ENCODE assay signal across 1 cellular context in genomic region chr9:129610473-129611301, GRCh38.
TF ChIP-seq lines count a peak whose summit lies in the region.

No MANE protein-coding gene starts in this region.

TF ChIP-seq in HepG2, 621 proteins besides CTCF, POLR2A, EP300 and RAD21 (continued from another document and continues in another):
- TF ChIP-seq, protein P1, sequence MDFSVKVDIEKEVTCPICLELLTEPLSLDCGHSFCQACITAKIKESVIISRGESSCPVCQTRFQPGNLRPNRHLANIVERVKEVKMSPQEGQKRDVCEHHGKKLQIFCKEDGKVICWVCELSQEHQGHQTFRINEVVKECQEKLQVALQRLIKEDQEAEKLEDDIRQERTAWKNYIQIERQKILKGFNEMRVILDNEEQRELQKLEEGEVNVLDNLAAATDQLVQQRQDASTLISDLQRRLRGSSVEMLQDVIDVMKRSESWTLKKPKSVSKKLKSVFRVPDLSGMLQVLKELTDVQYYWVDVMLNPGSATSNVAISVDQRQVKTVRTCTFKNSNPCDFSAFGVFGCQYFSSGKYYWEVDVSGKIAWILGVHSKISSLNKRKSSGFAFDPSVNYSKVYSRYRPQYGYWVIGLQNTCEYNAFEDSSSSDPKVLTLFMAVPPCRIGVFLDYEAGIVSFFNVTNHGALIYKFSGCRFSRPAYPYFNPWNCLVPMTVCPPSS (IDR thresholded peaks at IDR 0.05), result no peak
- TF ChIP-seq NFYB (CRISPR knock-in tag; IDR thresholded peaks at IDR 0.05), result no peak
- TF ChIP-seq SOX6 (IDR thresholded peaks at IDR 0.05), result no peak
- TF ChIP-seq SOX6 (CRISPR knock-in tag; IDR thresholded peaks at IDR 0.05), result 0 out of 2 replicates have a peak, but pooled peaks have one; percentile 28
- peak; percentile 76; the same call in 1 of the 2 replicates for TF ChIP-seq ZSCAN25 (CRISPR knock-in tag; IDR thresholded peaks at IDR 0.05)
- TF ChIP-seq TSC22D2 (CRISPR knock-in tag; IDR thresholded peaks at IDR 0.05; ENCODE audit: borderline replicate concordance), result no peak
- TF ChIP-seq ZNF562 (CRISPR knock-in tag; IDR thresholded peaks at IDR 0.05; ENCODE audit: borderline replicate concordance), result no peak
- no peak for TF ChIP-seq JUN (CRISPR knock-in tag; IDR thresholded peaks at IDR 0.05)
- TF ChIP-seq BRCA1 (CRISPR knock-in tag; IDR thresholded peaks at IDR 0.05), result no peak
- TF ChIP-seq ZNF121 (CRISPR knock-in tag; IDR thresholded peaks at IDR 0.05), result no peak
- TF ChIP-seq ZNF616 (CRISPR knock-in tag; IDR thresholded peaks at IDR 0.05; ENCODE audit: low read depth), result no peak
- peak; percentile 99 for TF ChIP-seq ZNF142 (CRISPR knock-in tag; IDR thresholded peaks at IDR 0.05)
- no peak for TF ChIP-seq TFAP4 (IDR thresholded peaks at IDR 0.05; ENCODE audit: borderline replicate concordance, low read depth)
- TF ChIP-seq MEIS2 (CRISPR knock-in tag; IDR thresholded peaks at IDR 0.05), result 0 out of 2 replicates have a peak, but pooled peaks have one; percentile 58
- TF ChIP-seq ZFP37 (CRISPR knock-in tag; IDR thresholded peaks at IDR 0.05; ENCODE audit: borderline replicate concordance), result no peak
- peak; percentile 67 for TF ChIP-seq HNF1B (CRISPR knock-in tag; IDR thresholded peaks at IDR 0.05)
- no peak for TF ChIP-seq RARA (CRISPR knock-in tag; IDR thresholded peaks at IDR 0.05)
- peak; percentile 75 for TF ChIP-seq TAF15 (IDR thresholded peaks at IDR 0.05; ENCODE audit: low read depth, low read length, poor library complexity, severe bottlenecking)
- no peak for TF ChIP-seq CENPX (CRISPR knock-in tag; IDR thresholded peaks at IDR 0.05)
- TF ChIP-seq ZNF350 (CRISPR knock-in tag; IDR thresholded peaks at IDR 0.05; ENCODE audit: borderline replicate concordance, low read depth), result peak; percentile 68; the same call in 1 of the 2 replicates
- TF ChIP-seq, protein P2, sequence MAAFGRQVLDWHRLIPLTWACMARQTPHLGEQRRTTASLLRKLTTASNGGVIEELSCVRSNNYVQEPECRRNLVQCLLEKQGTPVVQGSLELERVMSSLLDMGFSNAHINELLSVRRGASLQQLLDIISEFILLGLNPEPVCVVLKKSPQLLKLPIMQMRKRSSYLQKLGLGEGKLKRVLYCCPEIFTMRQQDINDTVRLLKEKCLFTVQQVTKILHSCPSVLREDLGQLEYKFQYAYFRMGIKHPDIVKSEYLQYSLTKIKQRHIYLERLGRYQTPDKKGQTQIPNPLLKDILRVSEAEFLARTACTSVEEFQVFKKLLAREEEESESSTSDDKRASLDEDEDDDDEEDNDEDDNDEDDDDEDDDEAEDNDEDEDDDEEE (CRISPR knock-in tag; IDR thresholded peaks at IDR 0.05), result peak; percentile 86; the same call in 1 of the 2 replicates
- TF ChIP-seq, protein P3, sequence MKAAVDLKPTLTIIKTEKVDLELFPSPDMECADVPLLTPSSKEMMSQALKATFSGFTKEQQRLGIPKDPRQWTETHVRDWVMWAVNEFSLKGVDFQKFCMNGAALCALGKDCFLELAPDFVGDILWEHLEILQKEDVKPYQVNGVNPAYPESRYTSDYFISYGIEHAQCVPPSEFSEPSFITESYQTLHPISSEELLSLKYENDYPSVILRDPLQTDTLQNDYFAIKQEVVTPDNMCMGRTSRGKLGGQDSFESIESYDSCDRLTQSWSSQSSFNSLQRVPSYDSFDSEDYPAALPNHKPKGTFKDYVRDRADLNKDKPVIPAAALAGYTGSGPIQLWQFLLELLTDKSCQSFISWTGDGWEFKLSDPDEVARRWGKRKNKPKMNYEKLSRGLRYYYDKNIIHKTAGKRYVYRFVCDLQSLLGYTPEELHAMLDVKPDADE (CRISPR knock-in tag; IDR thresholded peaks at IDR 0.05), result no peak
- TF ChIP-seq PATZ1 (CRISPR knock-in tag; IDR thresholded peaks at IDR 0.05), result peak; percentile 67
- 0 out of 2 replicates have a peak, but pooled peaks have one; percentile 8 for TF ChIP-seq BRD4 (CRISPR knock-in tag; IDR thresholded peaks at IDR 0.05)
- TF ChIP-seq KLF6 (CRISPR knock-in tag; IDR thresholded peaks at IDR 0.05), result 0 out of 2 replicates have a peak, but pooled peaks have one; percentile 28
- 0 out of 2 replicates have a peak, but pooled peaks have one; percentile 25 for TF ChIP-seq ZNF619 (CRISPR knock-in tag; IDR thresholded peaks at IDR 0.05)
- TF ChIP-seq RORA (CRISPR knock-in tag; IDR thresholded peaks at IDR 0.05), result no peak
- TF ChIP-seq SOX13 (IDR thresholded peaks at IDR 0.05), result no peak
- TF ChIP-seq SOX13 (CRISPR knock-in tag; conservative IDR thresholded peaks at IDR 0.05 in 1 of 2, IDR thresholded peaks at IDR 0.05 in 1 of 2), result no peak
- TF ChIP-seq BRF2 (CRISPR knock-in tag; IDR thresholded peaks at IDR 0.05), result 0 out of 2 replicates have a peak, but pooled peaks have one; percentile 35
- TF ChIP-seq TAF1 (CRISPR knock-in tag; IDR thresholded peaks at IDR 0.05), result 0 out of 2 replicates have a peak, but pooled peaks have one; percentile 7
- TF ChIP-seq HCFC1 (IDR thresholded peaks at IDR 0.05; ENCODE audit: low read depth, low read length), result no peak
- TF ChIP-seq SMC3 (IDR thresholded peaks at IDR 0.05; ENCODE audit: low read length), result peak; percentile 26; the same call in 1 of the 2 replicates
- peak; percentile 42; the same call in 1 of the 2 replicates for TF ChIP-seq FOXP4 (CRISPR knock-in tag; IDR thresholded peaks at IDR 0.05)
- TF ChIP-seq SAP130 (CRISPR knock-in tag; IDR thresholded peaks at IDR 0.05; ENCODE audit: low read depth), result no peak
- peak; percentile 11; the same call in 1 of the 2 replicates for TF ChIP-seq TFDP2 (CRISPR knock-in tag; IDR thresholded peaks at IDR 0.05)
- TF ChIP-seq, protein P4, sequence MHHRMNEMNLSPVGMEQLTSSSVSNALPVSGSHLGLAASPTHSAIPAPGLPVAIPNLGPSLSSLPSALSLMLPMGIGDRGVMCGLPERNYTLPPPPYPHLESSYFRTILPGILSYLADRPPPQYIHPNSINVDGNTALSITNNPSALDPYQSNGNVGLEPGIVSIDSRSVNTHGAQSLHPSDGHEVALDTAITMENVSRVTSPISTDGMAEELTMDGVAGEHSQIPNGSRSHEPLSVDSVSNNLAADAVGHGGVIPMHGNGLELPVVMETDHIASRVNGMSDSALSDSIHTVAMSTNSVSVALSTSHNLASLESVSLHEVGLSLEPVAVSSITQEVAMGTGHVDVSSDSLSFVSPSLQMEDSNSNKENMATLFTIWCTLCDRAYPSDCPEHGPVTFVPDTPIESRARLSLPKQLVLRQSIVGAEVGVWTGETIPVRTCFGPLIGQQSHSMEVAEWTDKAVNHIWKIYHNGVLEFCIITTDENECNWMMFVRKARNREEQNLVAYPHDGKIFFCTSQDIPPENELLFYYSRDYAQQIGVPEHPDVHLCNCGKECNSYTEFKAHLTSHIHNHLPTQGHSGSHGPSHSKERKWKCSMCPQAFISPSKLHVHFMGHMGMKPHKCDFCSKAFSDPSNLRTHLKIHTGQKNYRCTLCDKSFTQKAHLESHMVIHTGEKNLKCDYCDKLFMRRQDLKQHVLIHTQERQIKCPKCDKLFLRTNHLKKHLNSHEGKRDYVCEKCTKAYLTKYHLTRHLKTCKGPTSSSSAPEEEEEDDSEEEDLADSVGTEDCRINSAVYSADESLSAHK (CRISPR knock-in tag; IDR thresholded peaks at IDR 0.05; ENCODE audit: borderline replicate concordance), result no peak
- TF ChIP-seq DNMT1 (CRISPR knock-in tag; IDR thresholded peaks at IDR 0.05), result 0 out of 2 replicates have a peak, but pooled peaks have one; percentile 13
